In genomic region chr7:95623788-95624187, GRCh38 we compare ENCODE assay signal across 23 cellular contexts. TPM values are rescaled to one million over a fixed set of nuclear protein-coding genes. Genes with fewer than 3 reads are reported as not detected.
A peak's percentile ranks its signal among the peaks of the same experiment; 100 is the strongest.
DNase-seq lines count a peak whose midpoint lies in the region; ATAC-seq and FAIRE-seq lines count a peak whose summit lies in the region.
"Had no signal": no experiment of that assay in that cellular context is flagged by ENCODE, and none has a peak within 500 bp of the region (broad histone marks: within the 10 kb centered on the region; RNA-seq: fewer than 3 reads in every experiment).

No MANE protein-coding gene starts in this region.

- peaks cover 0 to 3% of the 10 kb centered on the region in 2 donors for H3K9me3 Mint-ChIP-seq in activated T-cell treated with anti-CD3 and anti-CD28 coated beads, Interleukin-2, amount 50 U/mL, for 72 hours
- no peaks in the 10 kb centered on the region for H3K9me3 Mint-ChIP-seq in activated T-cell treated with anti-CD3 and anti-CD28 coated beads, Interleukin-2, amount 50 U/mL, for 4 hours

- no peaks in the 10 kb centered on the region for H3K27me3 ChIP-seq in small intestine (ENCODE audit: control insufficient read depth in 2 of 2, insufficient read depth in 2 of 2, low read length in 2 of 2)
- H3K27me3 ChIP-seq: BLaER1 treated with 17β-estradiol and CSF1 and Interleukin-3, amounts not matched to agents 10 nM and 100 nM had no signal

- H3K4me1 ChIP-seq in small intestine (ENCODE audit: control insufficient read depth in 2 of 2, insufficient read depth in 1 of 2, low read depth in 1 of 2, low read length in 1 of 2): peaks cover 0 to 2% of the 10 kb centered on the region in 2 donors
- H3K4me1 ChIP-seq: BE2C, HAP-1 had no signal

- no peak overlapping the region for H3K4me3 ChIP-seq in small intestine (ENCODE audit: low read depth in 1 of 2, low read length in 2 of 2)
- H3K4me3 ChIP-seq: BLaER1 treated with 17β-estradiol and CSF1 and Interleukin-3, amounts not matched to agents 10 nM and 100 nM; HAP-1 had no signal

- no peak for ATAC-seq in activated T-cell treated with anti-CD3 and anti-CD28 coated beads, Interleukin-2, amount 50 U/mL, for 72 hours (replicated peaks in 1 of 2)
- no peak for ATAC-seq in activated T-cell treated with anti-CD3 and anti-CD28 coated beads, Interleukin-2, amount 50 U/mL, for 4 hours

- FAIRE-seq in islet of Langerhans (lab: Jason Lieb, UNC) (peak; percentile 38), small intestine (lab: Jason Lieb, UNC) (peak; percentile 44)
- FAIRE-seq: GM12891, GM18507, H54 had no signal

- no peak overlapping the region for H3K4me3 Mint-ChIP-seq in activated T-cell treated with anti-CD3 and anti-CD28 coated beads, Interleukin-2, amount 50 U/mL, for 72 hours
- no peak overlapping the region for H3K4me3 Mint-ChIP-seq in activated T-cell treated with anti-CD3 and anti-CD28 coated beads, Interleukin-2, amount 50 U/mL, for 4 hours
- H3K4me3 Mint-ChIP-seq: CD4-positive, alpha-beta memory T cell had no signal

- WGBS in small intestine, 3 donors: 0 to 31% (median 10%) methylated on average over 1 of the region's 1 CpG

- H3K36me3 ChIP-seq in small intestine (ENCODE audit: control insufficient read depth in 2 of 2, insufficient read depth in 2 of 2, low read length in 2 of 2): no peaks in the 10 kb centered on the region
- H3K36me3 ChIP-seq: BE2C; BLaER1 treated with 17β-estradiol and CSF1 and Interleukin-3, amounts not matched to agents 10 nM and 100 nM; HAP-1 had no signal

- no peaks in the 10 kb centered on the region for H3K36me3 Mint-ChIP-seq in activated T-cell treated with anti-CD3 and anti-CD28 coated beads, Interleukin-2, amount 50 U/mL, for 72 hours (ENCODE audit: insufficient read depth in 2 of 2)
- no peaks in the 10 kb centered on the region for H3K36me3 Mint-ChIP-seq in activated T-cell treated with anti-CD3 and anti-CD28 coated beads, Interleukin-2, amount 50 U/mL, for 4 hours (ENCODE audit: insufficient read depth)
- H3K36me3 Mint-ChIP-seq: CD4-positive, alpha-beta memory T cell had no signal

- no peak for DNase-seq in activated T-cell treated with anti-CD3 and anti-CD28 coated beads, Interleukin-2, amount 50 U/mL, for 72 hours
- DNase-seq in activated T-cell treated with anti-CD3 and anti-CD28 coated beads, Interleukin-2, amount 50 U/mL, for 4 hours: no peak
- DNase-seq in small intestine (peak; percentile 73), C1 segment of cervical spinal cord (lab: John Stamatoyannopoulos, UW) (no peak)
- no peak for DNase-seq in stimulated activated CD4-positive, alpha-beta T cell treated with anti-CD3 and anti-CD28 coated beads, Interleukin-4, amount 100 ng/mL, for 4 hours
- DNase-seq: ACHN; AML-193; BE2C; Calu3; CD4-positive, alpha-beta memory T cell; COR-L47; DMS53; DMS79 treated with DMSO at 0.1 percent for 48 hours; GF-D8; GOT3 had no signal

- H3K9me3 ChIP-seq in small intestine (ENCODE audit: control insufficient read depth, low read depth): no peaks in the 10 kb centered on the region
- H3K9me3 ChIP-seq: BE2C; BLaER1 treated with 17β-estradiol and CSF1 and Interleukin-3, amounts not matched to agents 10 nM and 100 nM; HAP-1 had no signal

- H3K27ac ChIP-seq in small intestine (ENCODE audit: low read depth in 1 of 2, low read length in 1 of 2): no peak overlapping the region
- H3K27ac ChIP-seq: 22Rv1; BLaER1 treated with 17β-estradiol and CSF1 and Interleukin-3, amounts not matched to agents 10 nM and 100 nM had no signal

- H3K4me1 Mint-ChIP-seq in activated T-cell treated with anti-CD3 and anti-CD28 coated beads, Interleukin-2, amount 50 U/mL, for 72 hours (ENCODE audit: low read depth): no peaks in the 10 kb centered on the region
- H3K4me1 Mint-ChIP-seq in activated T-cell treated with anti-CD3 and anti-CD28 coated beads, Interleukin-2, amount 50 U/mL, for 4 hours (ENCODE audit: low read depth): no peaks in the 10 kb centered on the region
- H3K4me1 Mint-ChIP-seq: CD4-positive, alpha-beta memory T cell had no signal

- peak overlapping the region; percentile 23 for H3K27ac Mint-ChIP-seq in activated T-cell treated with anti-CD3 and anti-CD28 coated beads, Interleukin-2, amount 50 U/mL, for 72 hours
- H3K27ac Mint-ChIP-seq: CD4-positive, alpha-beta memory T cell had no signal

- no peaks in the 10 kb centered on the region for H3K27me3 Mint-ChIP-seq in activated T-cell treated with anti-CD3 and anti-CD28 coated beads, Interleukin-2, amount 50 U/mL, for 72 hours (ENCODE audit: low read depth)
- no peaks in the 10 kb centered on the region for H3K27me3 Mint-ChIP-seq in activated T-cell treated with anti-CD3 and anti-CD28 coated beads, Interleukin-2, amount 50 U/mL, for 4 hours (ENCODE audit: low read depth)

RNA-seq across cellular contexts. Expression of gene PDK4, which starts 27.5 kb away (rescaled TPM):
- total RNA-seq in activated T-cell treated with anti-CD3 and anti-CD28 coated beads, Interleukin-2, amount 50 U/mL, for 72 hours: not detected
- total RNA-seq in activated T-cell treated with anti-CD3 and anti-CD28 coated beads, Interleukin-2, amount 50 U/mL, for 4 hours: under 1 TPM; 0.18 to 0.40 (median 0.33) TPM
- 100 to 1,000 TPM in 1 of 3 donors, 10 to 100 TPM in 2; 70.0 to 210 (median 98.5) TPM for polyA plus RNA-seq in small intestine
- total RNA-seq: G401 had no signal
- polyA plus RNA-seq: CD4-positive, alpha-beta memory T cell had no signal
